ENCODE assay signal across 9 cellular contexts in the genomic region with DNA sequence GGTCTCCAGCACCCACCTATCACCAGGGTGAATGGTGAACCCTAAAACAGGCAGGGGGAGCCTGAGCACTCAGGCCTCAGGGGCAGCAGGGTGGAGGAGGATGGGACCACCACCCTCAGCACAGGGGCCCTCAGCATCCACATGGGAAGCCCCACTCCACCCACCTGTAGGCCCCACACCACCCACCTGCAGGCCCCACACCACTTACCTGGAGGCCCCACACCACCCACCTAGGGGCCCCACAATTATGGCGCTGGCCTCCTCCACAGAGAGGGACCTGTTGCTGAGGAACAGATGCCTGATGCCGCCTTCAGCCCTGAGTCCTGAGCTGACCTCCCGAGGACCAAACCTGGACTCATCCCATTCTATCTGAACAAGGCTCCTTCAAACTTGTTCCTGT.
"Had no signal": no experiment of that assay in that cellular context is flagged by ENCODE, and none has a peak within 500 bp of the region (broad histone marks: within the 10 kb centered on the region; RNA-seq: fewer than 3 reads in every experiment).

No MANE protein-coding gene starts in this region.

- H3K4me3 ChIP-seq: GM23338 had no signal

- H3K4me2 ChIP-seq: GM23338 had no signal

- DNase-seq: H9, HCEC 1CT, HFFc6, KBM-7 had no signal

- FAIRE-seq: H1, H54, HepG2 had no signal

- H3K27ac ChIP-seq: HL-60 had no signal

- H2AFZ ChIP-seq: GM23338 had no signal

- ATAC-seq: GM23338 had no signal
